1 cellular context compared by ENCODE assay signal in the genomic region with DNA sequence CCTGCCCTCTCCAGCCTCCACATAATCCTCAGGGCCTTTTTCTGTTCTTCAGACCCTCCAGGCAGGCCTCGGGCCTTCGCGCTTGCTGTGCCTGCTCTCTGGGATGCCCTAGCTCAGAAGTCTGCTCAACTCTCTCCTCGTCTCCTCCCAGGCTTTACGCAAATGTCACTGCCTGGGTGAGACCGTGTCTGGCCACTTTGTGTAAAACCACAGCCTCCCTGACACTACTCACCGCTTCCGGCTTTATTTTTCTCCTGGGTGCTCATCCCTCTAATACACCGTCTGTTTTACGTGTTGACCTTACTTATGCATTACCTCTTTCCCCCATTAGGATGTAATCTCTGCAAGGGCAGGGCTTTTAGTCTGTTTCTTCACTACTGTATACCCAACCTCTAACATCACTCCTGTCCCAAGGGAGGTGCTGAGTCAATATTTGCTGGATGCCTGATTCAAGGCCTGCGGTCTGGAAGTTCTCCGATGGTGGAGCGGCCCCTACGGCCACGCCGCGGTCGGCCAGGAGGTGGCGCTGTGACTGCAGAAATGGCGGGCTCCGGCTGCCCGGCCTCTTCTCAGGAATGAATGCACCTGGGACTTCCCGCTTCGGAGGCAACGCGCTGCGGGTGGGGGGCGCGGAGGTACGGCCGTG.
A peak's percentile ranks its signal among the peaks of the same experiment; 100 is the strongest.
TF ChIP-seq lines count a peak whose summit lies in the region.

No MANE protein-coding gene starts in this region.

TF ChIP-seq in H1, 55 proteins besides CTCF, POLR2A, EP300 and RAD21 (continued from another document):
- TF ChIP-seq GABPA (IDR thresholded peaks at IDR 0.05; ENCODE audit: borderline replicate concordance, insufficient read depth, low read length) (peak; percentile 17; the same call in 1 of the 2 replicates), PHF8 (conservative IDR thresholded peaks at IDR 0.05; ENCODE audit: low read depth, low read length) (no peak), CREB1 (IDR thresholded peaks at IDR 0.05) (peak; percentile 42), GTF2F1 (IDR thresholded peaks at IDR 0.05; ENCODE audit: borderline replicate concordance, low read depth, low read length) (no peak), SIX5 (IDR thresholded peaks at IDR 0.05; ENCODE audit: low read depth, low read length) (no peak), NRF1 (IDR thresholded peaks at IDR 0.05; ENCODE audit: low read depth, low read length) (no peak)
- TF ChIP-seq, protein P1, sequence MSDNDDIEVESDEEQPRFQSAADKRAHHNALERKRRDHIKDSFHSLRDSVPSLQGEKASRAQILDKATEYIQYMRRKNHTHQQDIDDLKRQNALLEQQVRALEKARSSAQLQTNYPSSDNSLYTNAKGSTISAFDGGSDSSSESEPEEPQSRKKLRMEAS (IDR thresholded peaks at IDR 0.05) = peak; percentile 33; the same call in 1 of the 2 replicates
- TF ChIP-seq, protein P2, sequence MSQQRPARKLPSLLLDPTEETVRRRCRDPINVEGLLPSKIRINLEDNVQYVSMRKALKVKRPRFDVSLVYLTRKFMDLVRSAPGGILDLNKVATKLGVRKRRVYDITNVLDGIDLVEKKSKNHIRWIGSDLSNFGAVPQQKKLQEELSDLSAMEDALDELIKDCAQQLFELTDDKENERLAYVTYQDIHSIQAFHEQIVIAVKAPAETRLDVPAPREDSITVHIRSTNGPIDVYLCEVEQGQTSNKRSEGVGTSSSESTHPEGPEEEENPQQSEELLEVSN (IDR thresholded peaks at IDR 0.05) = 0 out of 2 replicates have a peak, but pooled peaks have one; percentile 58
